20 cellular contexts compared by ENCODE assay signal in genomic region chr17:40198576-40198975, GRCh38. TPM values are rescaled to one million over a fixed set of nuclear protein-coding genes. Genes with fewer than 3 reads are reported as not detected.
"Had no signal": no experiment of that assay in that cellular context is flagged by ENCODE, and none has a peak within 500 bp of the region (broad histone marks: within the 10 kb centered on the region; RNA-seq: fewer than 3 reads in every experiment).

No MANE protein-coding gene starts in this region.

- H3K9ac ChIP-seq: neural progenitor cell had no signal

- H3K36me3 Mint-ChIP-seq: activated naive CD4-positive, alpha-beta T cell treated with anti-CD3 and anti-CD28 coated beads, Interleukin-2, amount 50 U/mL, for 24 hours; memory B cell; naive B cell had no signal

- ATAC-seq: body of pancreas; effector memory CD8-positive, alpha-beta T cell; mucosa of descending colon; psoas muscle; right cardiac atrium had no signal

- H3K27ac ChIP-seq: body of pancreas, neural progenitor cell, ovary, psoas muscle, skin epidermis, thoracic aorta, upper lobe of left lung had no signal

- DNase-seq: activated CD4-positive, alpha-beta memory T cell treated with anti-CD3 and anti-CD28 coated beads, Interleukin-2, amount 10 ng/mL, durations not matched to agents 7 days and 5 days; activated CD8-positive, alpha-beta memory T cell treated with anti-CD3 and anti-CD28 coated beads, Interleukin-2, amount 50 U/mL, for 4 hours; activated gamma-delta T cell; body of pancreas; caudate nucleus; effector memory CD8-positive, alpha-beta T cell; kidney glomerular epithelial cell; mucosa of descending colon; naive B cell; ovary; psoas muscle; right cardiac atrium; T-helper 1 cell; upper lobe of left lung had no signal

- H3K4me1 ChIP-seq: psoas muscle had no signal

- H3K4me3 Mint-ChIP-seq: activated CD4-positive, alpha-beta memory T cell treated with anti-CD3 and anti-CD28 coated beads, Interleukin-2, amount 10 ng/mL, durations not matched to agents 7 days and 5 days; activated naive CD4-positive, alpha-beta T cell treated with anti-CD3 and anti-CD28 coated beads, Interleukin-2, amount 50 U/mL, for 24 hours; effector memory CD8-positive, alpha-beta T cell; memory B cell; naive B cell; neural progenitor cell had no signal

- H2AFZ ChIP-seq: neural progenitor cell had no signal

- H3K9me3 ChIP-seq: body of pancreas, mucosa of descending colon, ovary, psoas muscle, thoracic aorta, upper lobe of left lung had no signal

- H3K27ac Mint-ChIP-seq: activated CD4-positive, alpha-beta memory T cell treated with anti-CD3 and anti-CD28 coated beads, Interleukin-2, amount 10 ng/mL, durations not matched to agents 7 days and 5 days; activated naive CD4-positive, alpha-beta T cell treated with anti-CD3 and anti-CD28 coated beads, Interleukin-2, amount 50 U/mL, for 24 hours; effector memory CD8-positive, alpha-beta T cell; immature natural killer cell; memory B cell; neural progenitor cell had no signal

- H3K4me1 Mint-ChIP-seq: immature natural killer cell had no signal

- H3K9me3 Mint-ChIP-seq: activated CD4-positive, alpha-beta memory T cell treated with anti-CD3 and anti-CD28 coated beads, Interleukin-2, amount 10 ng/mL, durations not matched to agents 7 days and 5 days; activated naive CD4-positive, alpha-beta T cell treated with anti-CD3 and anti-CD28 coated beads, Interleukin-2, amount 50 U/mL, for 24 hours; effector memory CD8-positive, alpha-beta T cell; immature natural killer cell; memory B cell; neural progenitor cell had no signal

- H3K4me2 ChIP-seq: neural progenitor cell had no signal

- H3K27me3 ChIP-seq: body of pancreas, neural progenitor cell, ovary, upper lobe of left lung had no signal

- H3K27me3 Mint-ChIP-seq: activated naive CD4-positive, alpha-beta T cell treated with anti-CD3 and anti-CD28 coated beads, Interleukin-2, amount 50 U/mL, for 24 hours had no signal

- H3K4me3 ChIP-seq: body of pancreas, mucosa of descending colon, neural progenitor cell, ovary, psoas muscle, skin epidermis, thoracic aorta, upper lobe of left lung had no signal

- H3K36me3 ChIP-seq: neural progenitor cell, ovary, thoracic aorta, upper lobe of left lung had no signal

RNA-seq across cellular contexts. Expression of gene RAPGEFL1, which starts 21.3 kb away (rescaled TPM):
- polyA plus RNA-seq: immature natural killer cell had no signal
